In genomic region chr19:8610041-8610927, GRCh38 we compare ENCODE assay signal across 9 cellular contexts. TPM values are rescaled to one million over a fixed set of nuclear protein-coding genes. Genes with fewer than 3 reads are reported as not detected.
DNase-seq lines count a peak whose midpoint lies in the region; ATAC-seq, FAIRE-seq and TF ChIP-seq lines count a peak whose summit lies in the region.
"Had no signal": no experiment of that assay in that cellular context is flagged by ENCODE, and none has a peak within 500 bp of the region (broad histone marks: within the 10 kb centered on the region; RNA-seq: fewer than 3 reads in every experiment).

TSS of gene ADAMTS10 (minus strand) at chr19:8610715. CDS start at chr19:8605710, 5,005 bp downstream.

- 1 to 3% methylated on average over 7 to 74 of the region's 74 CpGs for whole genome bisulfite sequencing in endodermal cell (ENCODE audit: insufficient coverage in 1 of 2, insufficient read length in 1 of 2), 2 experiments
- 1% methylated on average over 74 of the region's 74 CpGs for WGBS in thymus

- H3K4me3 ChIP-seq in endodermal cell (ENCODE audit: low read length) (peak within 1 kb of the TSS; percentile 88), muscle layer of duodenum (ENCODE audit: low read depth in 1 of 2, low read length in 2 of 2) (peak within 1 kb of the TSS; percentile 80 to 88), thymus (ENCODE audit: low read length) (peak within 1 kb of the TSS; percentile 66)

- intact Hi-C loops in activated CD8-positive, alpha-beta T cell treated with anti-CD3 and anti-CD28 coated beads for 36 hours (cut with micrococcal nuclease), result no loop called here

- peaks cover 1% of the 10 kb centered on the region for H3K27me3 Mint-ChIP-seq in activated CD8-positive, alpha-beta T cell treated with anti-CD3 and anti-CD28 coated beads for 36 hours
- H3K27me3 Mint-ChIP-seq in endodermal cell (ENCODE audit: insufficient read depth), result peaks cover 2% of the 10 kb centered on the region

- H3K9ac ChIP-seq in endodermal cell (ENCODE audit: extremely low read depth, low read length, poor library complexity, severe bottlenecking), result peak within 1 kb of the TSS; percentile 81

- H3K27ac Mint-ChIP-seq in activated CD8-positive, alpha-beta T cell treated with anti-CD3 and anti-CD28 coated beads for 36 hours, result peak within 1 kb of the TSS; percentile 65
- H3K27ac Mint-ChIP-seq in endodermal cell, result peak within 1 kb of the TSS; percentile 76

- no peak for TF ChIP-seq CTCF in activated CD8-positive, alpha-beta T cell treated with anti-CD3 and anti-CD28 coated beads for 36 hours (IDR thresholded peaks at IDR 0.05)
- TF ChIP-seq CTCF in endodermal cell (conservative IDR thresholded peaks at IDR 0.05), result no peak

- H3K4me1 Mint-ChIP-seq in activated CD8-positive, alpha-beta T cell treated with anti-CD3 and anti-CD28 coated beads for 36 hours (ENCODE audit: low read depth), result peaks cover 30% of the 10 kb centered on the region
- H3K4me1 Mint-ChIP-seq in endodermal cell, result peaks cover 16% of the 10 kb centered on the region

- peak; percentile 25 for ATAC-seq in activated CD8-positive, alpha-beta T cell treated with anti-CD3 and anti-CD28 coated beads for 36 hours
- ATAC-seq in HG03354 (IDR thresholded peaks at IDR 0.05; ENCODE audit: poor library complexity, severe bottlenecking, unreplicated experiment), result no peak

- H3K36me3 ChIP-seq in endodermal cell (ENCODE audit: control insufficient read depth, insufficient read depth, low read length) (no peaks in the 10 kb centered on the region), muscle layer of duodenum (ENCODE audit: control insufficient read depth in 1 of 2, insufficient read depth in 2 of 2, low read length in 2 of 2) (peaks cover 0 to 2% of the 10 kb centered on the region in 2 donors), thymus (ENCODE audit: control insufficient read depth, insufficient read depth) (no peaks in the 10 kb centered on the region)

- H3K9me3 ChIP-seq in endodermal cell (ENCODE audit: control insufficient read depth, low read length) (no peaks in the 10 kb centered on the region), muscle layer of duodenum (ENCODE audit: control insufficient read depth in 1 of 2, low read length in 2 of 2) (peaks cover 0 to under 1% of the 10 kb centered on the region in 2 donors), thymus (ENCODE audit: control insufficient read depth) (no peaks in the 10 kb centered on the region)

- H3K4me1 ChIP-seq in endodermal cell (ENCODE audit: control insufficient read depth, insufficient read depth, low read length), result no peaks in the 10 kb centered on the region
- peaks cover 0 to 20% of the 10 kb centered on the region in 2 donors for H3K4me1 ChIP-seq in muscle layer of duodenum (ENCODE audit: control insufficient read depth in 1 of 2, insufficient read depth in 2 of 2, low read length in 2 of 2)
- peaks cover 6% of the 10 kb centered on the region for H3K4me1 ChIP-seq in thymus (ENCODE audit: control insufficient read depth, insufficient read depth, low read length)

- H3K27ac ChIP-seq in endodermal cell (ENCODE audit: low read depth, low read length), result peak within 1 kb of the TSS; percentile 74
- peak within 1 kb of the TSS; percentile 39 for H3K27ac ChIP-seq in muscle layer of duodenum (ENCODE audit: low read length)
- peak within 1 kb of the TSS; percentile 68 for H3K27ac ChIP-seq in thymus (ENCODE audit: low read depth)

- H3K36me3 Mint-ChIP-seq in activated CD8-positive, alpha-beta T cell treated with anti-CD3 and anti-CD28 coated beads for 36 hours (ENCODE audit: low read depth), result peaks cover 7% of the 10 kb centered on the region
- H3K36me3 Mint-ChIP-seq in endodermal cell (ENCODE audit: low read depth), result no peaks in the 10 kb centered on the region

- POLR2A ChIA-PET in activated CD8-positive, alpha-beta T cell treated with anti-CD3 and anti-CD28 coated beads for 36 hours (lab: Charles Lee), result no interaction called here

- FAIRE-seq in HTR-8/SVneo (lab: Jason Lieb, UNC), result no peak
- FAIRE-seq: TTC549 had no signal

- peak; percentile 41 for DNase-seq in HTR-8/SVneo (ENCODE audit: insufficient read length, low spot score)
- peak; percentile 54 for DNase-seq in activated CD8-positive, alpha-beta T cell treated with anti-CD3 and anti-CD28 coated beads for 36 hours
- peak; percentile 78 for DNase-seq in endodermal cell
- DNase-seq in NCI-H526 treated with DMSO at 0.1 percent for 48 hours (lab: John Stamatoyannopoulos, UW), result no peak
- no peak for DNase-seq in HT-29 (ENCODE audit: low spot score)

- CTCF ChIA-PET in activated CD8-positive, alpha-beta T cell treated with anti-CD3 and anti-CD28 coated beads for 36 hours (lab: Charles Lee), result no interaction called here

- H3K4me3 Mint-ChIP-seq in activated CD8-positive, alpha-beta T cell treated with anti-CD3 and anti-CD28 coated beads for 36 hours, result peak within 1 kb of the TSS; percentile 81
- peak within 1 kb of the TSS; percentile 75 for H3K4me3 Mint-ChIP-seq in endodermal cell

- no peaks in the 10 kb centered on the region for H3K9me3 Mint-ChIP-seq in activated CD8-positive, alpha-beta T cell treated with anti-CD3 and anti-CD28 coated beads for 36 hours
- H3K9me3 Mint-ChIP-seq in endodermal cell, result peaks cover 2% of the 10 kb centered on the region

- no peaks in the 10 kb centered on the region for H3K27me3 ChIP-seq in endodermal cell (ENCODE audit: control insufficient read depth, insufficient read depth, low read length, poor library complexity, severe bottlenecking)
- H3K27me3 ChIP-seq in muscle layer of duodenum (ENCODE audit: low read depth, low read length), result peaks cover 8% of the 10 kb centered on the region
- no peaks in the 10 kb centered on the region for H3K27me3 ChIP-seq in thymus (ENCODE audit: control insufficient read depth, insufficient read depth)

RNA-seq across cellular contexts. Expression of gene ADAMTS10, which starts in this region (rescaled TPM):
- 1 to 10 TPM; 3.7 to 4.0 TPM for total RNA-seq in activated CD8-positive, alpha-beta T cell treated with anti-CD3 and anti-CD28 coated beads for 36 hours
- 10 to 100 TPM; 19.3 to 35.9 TPM for total RNA-seq in endodermal cell
- polyA plus RNA-seq in endodermal cell (2013, experiment 1 of 2), result 45.0 TPM
- polyA plus RNA-seq in endodermal cell (2013, experiment 2 of 2), result 37.3 TPM
- 41.7 TPM for polyA plus RNA-seq in thymus
- total RNA-seq in HT-29 (2014; rRNA removed; shearing (Covaris generic)), result not detected in 2 replicates

Comparison
In these comparisons a context has a peak if more than half of its experiments do, and no peak if none do; other contexts are left out.
1. RNA of gene ADAMTS10 (total RNA-seq): 19.3 to 35.9 TPM in endodermal cell; 3.7 to 4.0 TPM in activated CD8-positive, alpha-beta T cell treated with anti-CD3 and anti-CD28 coated beads for 36 hours and not detected in HT-29; every median in the first group is over 4 times any median in the second.
2. DNase-seq: peak in HTR-8/SVneo (single experiment), activated CD8-positive, alpha-beta T cell treated with anti-CD3 and anti-CD28 coated beads for 36 hours (single experiment) and endodermal cell (single experiment); none in NCI-H526 treated with DMSO at 0.1 percent for 48 hours (single experiment) and HT-29 (single experiment).
3. Peak in every context shown above with its lines, with median percentiles within 50 percentile points of each other: H3K27ac ChIP-seq and H3K4me3 ChIP-seq.